ENCODE assay signal across 28 cellular contexts in the genomic region with DNA sequence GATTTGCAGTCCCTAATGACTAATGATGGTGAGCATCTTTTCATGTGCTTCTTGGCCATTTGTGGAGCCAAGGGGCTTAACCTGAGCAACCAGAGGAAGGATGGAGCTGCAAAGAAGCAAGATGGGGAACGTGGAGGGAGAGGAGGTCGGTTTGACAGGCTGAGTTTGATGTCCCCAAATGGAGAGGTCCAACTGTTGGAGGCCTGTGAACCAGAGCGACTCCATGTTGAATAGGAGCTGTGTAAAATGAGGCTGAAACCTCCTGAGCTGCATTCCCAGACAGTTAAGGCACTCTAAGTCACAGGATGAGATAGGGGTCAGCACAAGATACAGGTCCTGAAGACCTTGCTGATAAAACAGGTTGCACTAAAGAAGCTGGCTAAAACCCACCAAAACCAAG.
"Had no signal": no experiment of that assay in that cellular context is flagged by ENCODE, and none has a peak within 500 bp of the region (broad histone marks: within the 10 kb centered on the region; RNA-seq: fewer than 3 reads in every experiment).

No MANE protein-coding gene starts in this region.

- ATAC-seq: effector memory CD8-positive, alpha-beta T cell; esophagus mucosa; foreskin keratinocyte; gastrocnemius medialis; gastroesophageal sphincter; heart left ventricle; heart right ventricle had no signal

- H3K4me3 ChIP-seq: colonic mucosa, coronary artery, dorsolateral prefrontal cortex, esophagus muscularis mucosa, esophagus squamous epithelium, gastrocnemius medialis, gastroesophageal sphincter, heart left ventricle, heart right ventricle had no signal

- H3K4me1 ChIP-seq: colonic mucosa, esophagus muscularis mucosa, esophagus squamous epithelium, foreskin keratinocyte, gastrocnemius medialis, gastroesophageal sphincter had no signal

- H3K36me3 ChIP-seq: colonic mucosa, esophagus muscularis mucosa, esophagus squamous epithelium, gastrocnemius medialis, gastroesophageal sphincter, heart left ventricle, heart right ventricle had no signal

- H3K27me3 ChIP-seq: colonic mucosa, dorsolateral prefrontal cortex, esophagus muscularis mucosa, gastrocnemius medialis, heart left ventricle had no signal

- DNase-seq: colonic mucosa; cortex of kidney; dermis blood vessel endothelial cell; dorsolateral prefrontal cortex; effector CD4-positive, alpha-beta T cell; effector CD8-positive, alpha-beta T cell; effector memory CD4-positive, alpha-beta T cell; effector memory CD8-positive, alpha-beta T cell; endodermal cell; erythroblast; esophagus squamous epithelium; foreskin fibroblast; foreskin keratinocyte; foreskin melanocyte; gastrocnemius medialis; glutamatergic neuron; head of caudate nucleus; heart left ventricle; heart right ventricle had no signal

- H3K27ac ChIP-seq: colonic mucosa, coronary artery, dorsolateral prefrontal cortex, epithelial cell of prostate, esophagus muscularis mucosa, esophagus squamous epithelium, foreskin keratinocyte, gastrocnemius medialis, gastroesophageal sphincter, heart left ventricle, heart right ventricle had no signal

- FAIRE-seq: colon, endometrium, endothelial cell of umbilical vein, frontal cortex had no signal

- H3K9me3 ChIP-seq: colonic mucosa, esophagus muscularis mucosa, esophagus squamous epithelium, gastrocnemius medialis, gastroesophageal sphincter, heart left ventricle had no signal
